In genomic region chr11:76624515-76625379, GRCh38 we compare ENCODE assay signal across 2 cellular contexts.
TF ChIP-seq lines count a peak whose summit lies in the region.

No MANE protein-coding gene starts in this region.

TF ChIP-seq in GM23338, 12 proteins besides CTCF, POLR2A, EP300 and RAD21:
- TF ChIP-seq CREB1 (CRISPR knock-in tag; IDR thresholded peaks at IDR 0.05; ENCODE audit: low read depth) = no peak

TF ChIP-seq in H1, 55 proteins besides CTCF, POLR2A, EP300 and RAD21:
- TF ChIP-seq NANOG (IDR thresholded peaks at IDR 0.05; ENCODE audit: insufficient read depth, low read depth, low read length, poor library complexity, severe bottlenecking) = no peak
- TF ChIP-seq TCF12 (IDR thresholded peaks at IDR 0.05; ENCODE audit: low read depth, low read length) = no peak
- TF ChIP-seq CHD1 (IDR thresholded peaks at IDR 0.05; ENCODE audit: low read depth, low read length) = no peak
- TF ChIP-seq EGR1 (IDR thresholded peaks at IDR 0.05; ENCODE audit: borderline replicate concordance, low read depth, low read length) = no peak
- no peak for TF ChIP-seq SIX5 (IDR thresholded peaks at IDR 0.05; ENCODE audit: low read depth, low read length)
- no peak for TF ChIP-seq ZNF274 (IDR thresholded peaks at IDR 0.05; ENCODE audit: borderline replicate concordance, extremely low read depth, low read length)
- TF ChIP-seq GTF2F1 (IDR thresholded peaks at IDR 0.05; ENCODE audit: borderline replicate concordance, low read depth, low read length) = no peak
- no peak for TF ChIP-seq BACH1 (IDR thresholded peaks at IDR 0.05; ENCODE audit: low read length)
- no peak for TF ChIP-seq GABPA (IDR thresholded peaks at IDR 0.05; ENCODE audit: borderline replicate concordance, insufficient read depth, low read length)
- TF ChIP-seq ASH2L (IDR thresholded peaks at IDR 0.05; ENCODE audit: low read length) = no peak
- TF ChIP-seq CTBP2 (IDR thresholded peaks at IDR 0.05; ENCODE audit: borderline replicate concordance, insufficient read depth, insufficient read length, low read length) = no peak
- no peak for TF ChIP-seq CBX8 (IDR thresholded peaks at IDR 0.05; ENCODE audit: borderline replicate concordance, low read depth, low read length)
- no peak for TF ChIP-seq RXRA (IDR thresholded peaks at IDR 0.05; ENCODE audit: insufficient read depth, low read depth, low read length)
- TF ChIP-seq KDM5A (IDR thresholded peaks at IDR 0.05; ENCODE audit: low read length) = no peak
